ENCODE assay signal across 1 cellular context in genomic region chr2:207810200-207810788, GRCh38.
TF ChIP-seq lines count a peak whose summit lies in the region.

No MANE protein-coding gene starts in this region.

TF ChIP-seq in HepG2, 621 proteins besides CTCF, POLR2A, EP300 and RAD21:
- TF ChIP-seq PATZ1 (CRISPR knock-in tag; IDR thresholded peaks at IDR 0.05) (no peak), ZBTB34 (CRISPR knock-in tag; IDR thresholded peaks at IDR 0.05) (no peak), SP4 (CRISPR knock-in tag; IDR thresholded peaks at IDR 0.05) (no peak), ZNF614 (CRISPR knock-in tag; IDR thresholded peaks at IDR 0.05; ENCODE audit: borderline replicate concordance) (no peak; the same call in 1 of the 2 replicates), ZMYM4 (CRISPR knock-in tag; IDR thresholded peaks at IDR 0.05) (no peak), HINFP (CRISPR knock-in tag; IDR thresholded peaks at IDR 0.05; ENCODE audit: low read depth) (0 out of 2 replicates have a peak, but pooled peaks have one; percentile 20), ZNF619 (CRISPR knock-in tag; IDR thresholded peaks at IDR 0.05) (0 out of 2 replicates have a peak, but pooled peaks have one; percentile 66), ZMAT5 (CRISPR knock-in tag; IDR thresholded peaks at IDR 0.05; ENCODE audit: borderline replicate concordance, low read depth) (0 out of 2 replicates have a peak, but pooled peaks have one; percentile 45), SALL1 (CRISPR knock-in tag; IDR thresholded peaks at IDR 0.05) (0 out of 2 replicates have a peak, but pooled peaks have one; percentile 11), PITX1 (CRISPR knock-in tag; IDR thresholded peaks at IDR 0.05) (0 out of 2 replicates have a peak, but pooled peaks have one; percentile 2), ARID2 (CRISPR knock-in tag; IDR thresholded peaks at IDR 0.05; ENCODE audit: borderline replicate concordance) (0 out of 2 replicates have a peak, but pooled peaks have one; percentile 15), SOX6 (IDR thresholded peaks at IDR 0.05) (no peak), SOX6 (CRISPR knock-in tag; IDR thresholded peaks at IDR 0.05) (0 out of 2 replicates have a peak, but pooled peaks have one; percentile 2), ZNF567 (CRISPR knock-in tag; IDR thresholded peaks at IDR 0.05; ENCODE audit: borderline replicate concordance) (peak; percentile 70; the same call in 1 of the 2 replicates), GPBP1L1 (CRISPR knock-in tag; IDR thresholded peaks at IDR 0.05) (no peak), NCOR1 (IDR thresholded peaks at IDR 0.05; ENCODE audit: borderline replicate concordance, low read length) (no peak), RFXANK (CRISPR knock-in tag; IDR thresholded peaks at IDR 0.05) (no peak), POGK (CRISPR knock-in tag; conservative IDR thresholded peaks at IDR 0.05) (0 out of 2 replicates have a peak, but pooled peaks have one; percentile 13), GTF3A (CRISPR knock-in tag; conservative IDR thresholded peaks at IDR 0.05) (no peak), FOSL2 (CRISPR knock-in tag; IDR thresholded peaks at IDR 0.05) (no peak), TCF7 (IDR thresholded peaks at IDR 0.05; ENCODE audit: low read depth) (no peak), KAT7 (CRISPR knock-in tag; IDR thresholded peaks at IDR 0.05; ENCODE audit: borderline replicate concordance) (no peak), HDAC6 (IDR thresholded peaks at IDR 0.05; ENCODE audit: low read depth, low read length) (no peak), MATR3 (CRISPR knock-in tag; IDR thresholded peaks at IDR 0.05) (no peak), TIGD3 (CRISPR knock-in tag; IDR thresholded peaks at IDR 0.05; ENCODE audit: borderline replicate concordance) (no peak), JUND (CRISPR knock-in tag; IDR thresholded peaks at IDR 0.05) (no peak), KIAA2018 (CRISPR knock-in tag; IDR thresholded peaks at IDR 0.05; ENCODE audit: borderline replicate concordance) (peak; percentile 39; the same call in 1 of the 2 replicates), THYN1 (CRISPR knock-in tag; IDR thresholded peaks at IDR 0.05; ENCODE audit: borderline replicate concordance, low read depth) (no peak), ZNF761 (CRISPR knock-in tag; conservative IDR thresholded peaks at IDR 0.05) (no peak)
TF ChIP-seq in HepG2: peak in this region for 10.
